Comparison of ENCODE assay signal across 15 cellular contexts in the genomic region with DNA sequence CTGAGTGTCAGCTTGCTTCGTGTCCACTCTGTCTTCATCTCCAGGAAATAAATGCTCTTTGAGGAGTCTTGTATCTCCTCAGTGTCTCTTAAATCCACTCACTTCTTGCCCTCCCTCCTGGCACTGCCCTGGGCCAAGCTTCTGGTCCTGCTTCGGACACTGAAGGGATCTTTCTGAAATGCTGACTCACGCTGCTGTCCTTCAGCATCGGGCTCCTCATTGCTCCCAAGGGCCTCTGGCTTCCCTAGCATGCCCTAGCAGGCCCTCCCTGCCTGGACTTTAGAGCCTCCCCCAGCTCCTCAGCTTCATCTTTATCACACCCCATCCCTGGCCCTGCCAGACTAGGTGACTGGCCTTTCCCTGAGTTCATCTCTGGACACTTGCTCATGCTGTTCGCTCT.
DNase-seq lines count a peak whose midpoint lies in the region; ATAC-seq and TF ChIP-seq lines count a peak whose summit lies in the region.
"Had no signal": no experiment of that assay in that cellular context is flagged by ENCODE, and none has a peak within 500 bp of the region (broad histone marks: within the 10 kb centered on the region; RNA-seq: fewer than 3 reads in every experiment).

No MANE protein-coding gene starts in this region.

- H3K27ac Mint-ChIP-seq in endodermal cell (peak overlapping the region; percentile 58), nephron (peak overlapping the region; percentile 85 to 89 (median 88))
- H3K27ac Mint-ChIP-seq: activated CD4-positive, alpha-beta memory T cell treated with anti-CD3 and anti-CD28 coated beads, Interleukin-2, amount 10 ng/mL, durations not matched to agents 7 days and 5 days had no signal

- TF ChIP-seq CTCF in endodermal cell (conservative IDR thresholded peaks at IDR 0.05) (no peak), nephron (IDR thresholded peaks at IDR 0.05; ENCODE audit: unreplicated experiment in 3 of 3) (no peak), WERI-Rb-1 (IDR thresholded peaks at IDR 0.05; ENCODE audit: low read depth, low read length) (no peak)

- H3K27me3 Mint-ChIP-seq in endodermal cell (ENCODE audit: insufficient read depth) (peaks cover 7% of the 10 kb centered on the region), nephron (ENCODE audit: low read depth) (peaks cover 7% of the 10 kb centered on the region)

- H3K36me3 ChIP-seq in BLaER1 (no peaks in the 10 kb centered on the region), endodermal cell (ENCODE audit: control insufficient read depth, insufficient read depth, low read length) (no peaks in the 10 kb centered on the region), WERI-Rb-1 (no peaks in the 10 kb centered on the region)

- H3K27ac ChIP-seq in BLaER1 (peak overlapping the region; percentile 61; the same call in 1 of the 2 replicates), endodermal cell (ENCODE audit: low read depth, low read length) (no peak overlapping the region), WERI-Rb-1 (no peak overlapping the region)
- H3K27ac ChIP-seq: C4-2B had no signal

- H3K4me3 ChIP-seq in BLaER1: no peak overlapping the region
- H3K4me3 ChIP-seq in endodermal cell (ENCODE audit: low read length): no peak overlapping the region
- H3K4me3 ChIP-seq in WERI-Rb-1 (ENCODE audit: low read depth, low read length): no peak overlapping the region

- peaks cover 11% of the 10 kb centered on the region; the same call in 1 of the 2 replicates for H3K27me3 ChIP-seq in BLaER1
- H3K27me3 ChIP-seq in endodermal cell (ENCODE audit: control insufficient read depth, insufficient read depth, low read length, poor library complexity, severe bottlenecking): no peaks in the 10 kb centered on the region
- H3K27me3 ChIP-seq in WERI-Rb-1 (ENCODE audit: insufficient read depth, low read depth, severe bottlenecking): peaks cover 55% of the 10 kb centered on the region

- H3K4me1 Mint-ChIP-seq in endodermal cell (peaks cover 21% of the 10 kb centered on the region), nephron (peaks cover 28% of the 10 kb centered on the region)
- H3K4me1 Mint-ChIP-seq: activated CD4-positive, alpha-beta memory T cell treated with anti-CD3 and anti-CD28 coated beads, Interleukin-2, amount 10 ng/mL, durations not matched to agents 7 days and 5 days had no signal

- ATAC-seq in esophagus mucosa: no peak
- ATAC-seq in HG02870 (IDR thresholded peaks at IDR 0.05; ENCODE audit: unreplicated experiment): no peak

- WGBS in endodermal cell (ENCODE audit: insufficient coverage in 1 of 2, insufficient read length in 1 of 2), 2 experiments: 81 to 85% methylated on average over 3 to 5 of the region's 5 CpGs

- H3K9me3 Mint-ChIP-seq in endodermal cell (peaks cover 4% of the 10 kb centered on the region), nephron (peaks cover 2% of the 10 kb centered on the region)

- H3K4me2 ChIP-seq in BLaER1: peak overlapping the region; percentile 87

- peak overlapping the region; percentile 11 for H3K4me3 Mint-ChIP-seq in endodermal cell
- peak overlapping the region; percentile 34 to 79 (median 78) for H3K4me3 Mint-ChIP-seq in nephron
- H3K4me3 Mint-ChIP-seq: activated CD4-positive, alpha-beta memory T cell treated with anti-CD3 and anti-CD28 coated beads, Interleukin-2, amount 10 ng/mL, durations not matched to agents 7 days and 5 days had no signal

- H3K9me3 ChIP-seq in BLaER1 (peaks cover 4% of the 10 kb centered on the region), endodermal cell (ENCODE audit: control insufficient read depth, low read length) (peaks cover 5% of the 10 kb centered on the region), WERI-Rb-1 (ENCODE audit: severe bottlenecking) (peaks cover 3% of the 10 kb centered on the region)

- peak; percentile 53 for DNase-seq in RPMI7951 (ENCODE audit: low read depth)
- DNase-seq in endodermal cell: no peak
- no peak for DNase-seq in stimulated activated CD4-positive, alpha-beta T cell treated with anti-CD3 and anti-CD28 coated beads, Interleukin-1b, Interleukin-23, amount 100 ng/mL, for 48 hours
- DNase-seq in WERI-Rb-1: no peak
- DNase-seq: activated CD4-positive, alpha-beta memory T cell treated with anti-CD3 and anti-CD28 coated beads, Interleukin-2, amount 10 ng/mL, durations not matched to agents 7 days and 5 days; activated gamma-delta T cell; midbrain; SHP77; stimulated activated CD4-positive, alpha-beta T cell treated with anti-CD3 and anti-CD28 coated beads, Interleukin-4, amount 100 ng/mL, for 4 hours; stimulated activated naive CD4-positive, alpha-beta T cell treated with Interleukin-2 at 50 U/mL for 16 hours had no signal

- peaks cover 49% of the 10 kb centered on the region for H3K4me1 ChIP-seq in BLaER1
- H3K4me1 ChIP-seq in endodermal cell (ENCODE audit: control insufficient read depth, insufficient read depth, low read length): peaks cover 4% of the 10 kb centered on the region

- peak overlapping the region; percentile 61; the same call in 1 of the 2 replicates for H3K9ac ChIP-seq in BLaER1
- no peak overlapping the region for H3K9ac ChIP-seq in endodermal cell (ENCODE audit: extremely low read depth, low read length, poor library complexity, severe bottlenecking)

- H3K36me3 Mint-ChIP-seq in endodermal cell (ENCODE audit: low read depth) (no peaks in the 10 kb centered on the region), nephron (ENCODE audit: low read depth) (no peaks in the 10 kb centered on the region)

- no peaks in the 10 kb centered on the region for H4K20me1 ChIP-seq in BLaER1
